In the genomic region with DNA sequence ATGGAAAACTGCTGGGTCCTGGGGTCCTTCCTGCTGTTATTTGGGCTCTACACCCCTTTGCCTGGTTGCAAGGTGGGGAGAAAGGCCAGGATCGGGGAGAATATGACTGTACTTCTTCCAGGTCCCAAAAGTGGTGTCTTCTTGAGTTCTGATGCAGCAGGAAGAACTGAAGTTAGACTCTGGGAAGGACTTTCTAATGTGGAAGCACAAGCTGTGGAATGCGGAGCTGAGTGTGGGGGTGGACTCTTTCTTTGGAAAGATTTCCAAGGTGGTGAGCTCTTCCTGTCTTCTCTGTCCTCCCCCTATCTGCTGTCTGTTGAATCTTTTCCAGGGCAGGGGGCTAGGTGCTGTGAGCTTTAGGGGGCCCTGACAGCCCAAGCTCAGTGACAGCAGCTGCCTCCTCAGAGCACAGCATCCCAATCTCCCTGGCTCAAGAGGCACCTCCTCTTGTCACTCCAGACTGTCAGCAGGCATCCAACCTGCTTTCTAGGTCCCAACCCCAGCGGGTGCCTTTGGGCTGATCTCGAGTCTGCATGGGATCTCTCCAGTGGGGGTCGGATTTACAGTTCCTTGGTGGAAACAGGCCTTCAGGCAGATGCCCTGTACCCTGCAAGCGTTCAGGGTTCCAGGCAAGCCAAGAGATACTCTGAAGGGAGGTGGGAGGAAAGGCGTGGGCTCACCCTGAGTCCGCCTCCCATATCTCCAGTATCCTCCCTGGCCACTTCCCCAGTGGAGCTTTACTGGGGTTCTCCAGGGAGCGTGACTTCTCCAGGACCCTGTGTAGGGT, we compare ENCODE assay signal across 2 cellular contexts.
TF ChIP-seq lines count a peak whose summit lies in the region.

No MANE protein-coding gene starts in this region.

TF ChIP-seq in IMR-90, 13 proteins besides CTCF, POLR2A, EP300 and RAD21:
- TF ChIP-seq CHD1 (IDR thresholded peaks at IDR 0.05; ENCODE audit: low read depth, low read length) (no peak), RFX5 (IDR thresholded peaks at IDR 0.05; ENCODE audit: low read depth, low read length) (no peak), BHLHE40 (IDR thresholded peaks at IDR 0.05; ENCODE audit: low read depth, low read length) (no peak), MAFK (IDR thresholded peaks at IDR 0.05; ENCODE audit: low read depth, low read length) (no peak)

TF ChIP-seq in SK-N-SH treated with all-trans-retinoic acid at 6 μM for 48 hours, 23 proteins besides CTCF, POLR2A, EP300 and RAD21:
- TF ChIP-seq GLIS3 (CRISPR knock-in tag; IDR thresholded peaks at IDR 0.05) (no peak), PPARA (CRISPR knock-in tag; IDR thresholded peaks at IDR 0.05; ENCODE audit: borderline replicate concordance) (no peak), TCF4 (CRISPR knock-in tag; IDR thresholded peaks at IDR 0.05; ENCODE audit: borderline replicate concordance) (no peak), BACH2 (CRISPR knock-in tag; IDR thresholded peaks at IDR 0.05; ENCODE audit: borderline replicate concordance) (no peak), ARNTL (CRISPR knock-in tag; IDR thresholded peaks at IDR 0.05; ENCODE audit: borderline replicate concordance, low read depth) (no peak), ESRRG (CRISPR knock-in tag; IDR thresholded peaks at IDR 0.05) (no peak), SNAI2 (CRISPR knock-in tag; IDR thresholded peaks at IDR 0.05) (no peak)
- TF ChIP-seq, protein P1, sequence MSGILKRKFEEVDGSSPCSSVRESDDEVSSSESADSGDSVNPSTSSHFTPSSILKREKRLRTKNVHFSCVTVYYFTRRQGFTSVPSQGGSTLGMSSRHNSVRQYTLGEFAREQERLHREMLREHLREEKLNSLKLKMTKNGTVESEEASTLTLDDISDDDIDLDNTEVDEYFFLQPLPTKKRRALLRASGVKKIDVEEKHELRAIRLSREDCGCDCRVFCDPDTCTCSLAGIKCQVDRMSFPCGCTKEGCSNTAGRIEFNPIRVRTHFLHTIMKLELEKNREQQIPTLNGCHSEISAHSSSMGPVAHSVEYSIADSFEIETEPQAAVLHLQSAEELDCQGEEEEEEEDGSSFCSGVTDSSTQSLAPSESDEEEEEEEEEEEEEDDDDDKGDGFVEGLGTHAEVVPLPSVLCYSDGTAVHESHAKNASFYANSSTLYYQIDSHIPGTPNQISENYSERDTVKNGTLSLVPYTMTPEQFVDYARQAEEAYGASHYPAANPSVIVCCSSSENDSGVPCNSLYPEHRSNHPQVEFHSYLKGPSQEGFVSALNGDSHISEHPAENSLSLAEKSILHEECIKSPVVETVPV (CRISPR knock-in tag; IDR thresholded peaks at IDR 0.05) = no peak
- TF ChIP-seq, protein P2, sequence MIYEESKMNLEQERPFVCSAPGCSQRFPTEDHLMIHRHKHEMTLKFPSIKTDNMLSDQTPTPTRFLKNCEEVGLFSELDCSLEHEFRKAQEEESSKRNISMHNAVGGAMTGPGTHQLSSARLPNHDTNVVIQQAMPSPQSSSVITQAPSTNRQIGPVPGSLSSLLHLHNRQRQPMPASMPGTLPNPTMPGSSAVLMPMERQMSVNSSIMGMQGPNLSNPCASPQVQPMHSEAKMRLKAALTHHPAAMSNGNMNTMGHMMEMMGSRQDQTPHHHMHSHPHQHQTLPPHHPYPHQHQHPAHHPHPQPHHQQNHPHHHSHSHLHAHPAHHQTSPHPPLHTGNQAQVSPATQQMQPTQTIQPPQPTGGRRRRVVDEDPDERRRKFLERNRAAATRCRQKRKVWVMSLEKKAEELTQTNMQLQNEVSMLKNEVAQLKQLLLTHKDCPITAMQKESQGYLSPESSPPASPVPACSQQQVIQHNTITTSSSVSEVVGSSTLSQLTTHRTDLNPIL (CRISPR knock-in tag; IDR thresholded peaks at IDR 0.05; ENCODE audit: low read depth) = no peak
